ENCODE assay signal across 1 cellular context in the genomic region with DNA sequence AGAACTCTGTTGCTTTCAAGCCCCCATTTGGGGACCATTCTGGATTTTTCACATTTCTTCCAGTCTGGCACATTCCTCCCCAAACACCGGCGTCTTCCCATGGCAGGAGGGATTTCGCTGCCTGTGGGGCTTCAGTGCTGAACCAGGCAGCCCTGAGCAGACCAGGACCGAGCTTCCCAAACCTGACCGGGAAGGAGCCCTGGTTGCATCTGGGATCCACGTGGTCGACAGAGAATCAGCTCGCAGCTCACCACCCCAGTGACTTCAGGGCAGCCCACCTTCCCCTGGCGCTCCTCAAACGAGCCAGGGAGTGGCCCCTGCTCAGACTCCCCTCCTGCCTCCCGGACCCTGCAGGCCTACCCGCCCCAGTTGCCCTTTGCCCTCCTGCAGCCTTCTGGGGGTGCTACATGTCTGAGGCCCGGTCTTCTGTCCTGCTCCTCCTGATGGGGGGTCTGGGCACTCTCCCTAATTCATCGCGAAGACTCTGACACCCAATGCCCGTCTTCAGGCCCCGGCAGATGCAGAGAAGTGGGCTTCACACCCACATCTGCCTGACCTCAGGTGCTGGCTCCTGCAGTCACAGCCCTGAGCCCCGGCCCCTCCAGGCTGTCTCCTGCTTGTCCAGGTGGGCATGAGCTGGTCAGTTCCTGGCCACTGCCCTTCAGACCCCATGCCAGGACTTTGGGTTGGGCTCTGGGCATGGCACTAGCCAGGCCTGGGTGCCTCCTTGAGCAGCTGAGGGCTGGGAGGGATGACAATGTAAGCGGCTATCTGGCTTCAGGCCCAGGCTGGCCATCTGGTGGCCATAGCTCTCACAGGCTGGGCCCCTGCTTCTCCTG.
TF ChIP-seq lines count a peak whose summit lies in the region.

No MANE protein-coding gene starts in this region.

TF ChIP-seq in K562, 482 proteins besides CTCF, POLR2A, EP300 and RAD21 (continued from another document):
- TF ChIP-seq, protein P1, sequence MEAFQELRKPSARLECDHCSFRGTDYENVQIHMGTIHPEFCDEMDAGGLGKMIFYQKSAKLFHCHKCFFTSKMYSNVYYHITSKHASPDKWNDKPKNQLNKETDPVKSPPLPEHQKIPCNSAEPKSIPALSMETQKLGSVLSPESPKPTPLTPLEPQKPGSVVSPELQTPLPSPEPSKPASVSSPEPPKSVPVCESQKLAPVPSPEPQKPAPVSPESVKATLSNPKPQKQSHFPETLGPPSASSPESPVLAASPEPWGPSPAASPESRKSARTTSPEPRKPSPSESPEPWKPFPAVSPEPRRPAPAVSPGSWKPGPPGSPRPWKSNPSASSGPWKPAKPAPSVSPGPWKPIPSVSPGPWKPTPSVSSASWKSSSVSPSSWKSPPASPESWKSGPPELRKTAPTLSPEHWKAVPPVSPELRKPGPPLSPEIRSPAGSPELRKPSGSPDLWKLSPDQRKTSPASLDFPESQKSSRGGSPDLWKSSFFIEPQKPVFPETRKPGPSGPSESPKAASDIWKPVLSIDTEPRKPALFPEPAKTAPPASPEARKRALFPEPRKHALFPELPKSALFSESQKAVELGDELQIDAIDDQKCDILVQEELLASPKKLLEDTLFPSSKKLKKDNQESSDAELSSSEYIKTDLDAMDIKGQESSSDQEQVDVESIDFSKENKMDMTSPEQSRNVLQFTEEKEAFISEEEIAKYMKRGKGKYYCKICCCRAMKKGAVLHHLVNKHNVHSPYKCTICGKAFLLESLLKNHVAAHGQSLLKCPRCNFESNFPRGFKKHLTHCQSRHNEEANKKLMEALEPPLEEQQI (IDR thresholded peaks at IDR 0.05): no peak
- TF ChIP-seq NCOA1 (IDR thresholded peaks at IDR 0.05; ENCODE audit: low read depth) (no peak), FOXK1 (CRISPR knock-in tag; IDR thresholded peaks at IDR 0.05; ENCODE audit: borderline replicate concordance) (no peak), CEBPG (CRISPR knock-in tag; IDR thresholded peaks at IDR 0.05) (0 out of 2 replicates have a peak, but pooled peaks have one; percentile 5), CEBPG (tag; conservative IDR thresholded peaks at IDR 0.05 in 1 of 2, IDR thresholded peaks at IDR 0.05 in 1 of 2) (no peak), TAF15 (IDR thresholded peaks at IDR 0.05; ENCODE audit: low read depth, low read length) (no peak), ZNF561 (CRISPR knock-in tag; conservative IDR thresholded peaks at IDR 0.05) (no peak), HNRNPH1 (optimal IDR thresholded peaks at IDR 0.05; ENCODE audit: low read depth, low read length) (no peak), ZC3H4 (CRISPR knock-in tag; IDR thresholded peaks at IDR 0.05; ENCODE audit: borderline replicate concordance) (no peak)
- TF ChIP-seq, protein P2, sequence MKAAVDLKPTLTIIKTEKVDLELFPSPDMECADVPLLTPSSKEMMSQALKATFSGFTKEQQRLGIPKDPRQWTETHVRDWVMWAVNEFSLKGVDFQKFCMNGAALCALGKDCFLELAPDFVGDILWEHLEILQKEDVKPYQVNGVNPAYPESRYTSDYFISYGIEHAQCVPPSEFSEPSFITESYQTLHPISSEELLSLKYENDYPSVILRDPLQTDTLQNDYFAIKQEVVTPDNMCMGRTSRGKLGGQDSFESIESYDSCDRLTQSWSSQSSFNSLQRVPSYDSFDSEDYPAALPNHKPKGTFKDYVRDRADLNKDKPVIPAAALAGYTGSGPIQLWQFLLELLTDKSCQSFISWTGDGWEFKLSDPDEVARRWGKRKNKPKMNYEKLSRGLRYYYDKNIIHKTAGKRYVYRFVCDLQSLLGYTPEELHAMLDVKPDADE (conservative IDR thresholded peaks at IDR 0.05; ENCODE audit: control insufficient read depth, low read depth, low read length): no peak
- TF ChIP-seq, protein P3, sequence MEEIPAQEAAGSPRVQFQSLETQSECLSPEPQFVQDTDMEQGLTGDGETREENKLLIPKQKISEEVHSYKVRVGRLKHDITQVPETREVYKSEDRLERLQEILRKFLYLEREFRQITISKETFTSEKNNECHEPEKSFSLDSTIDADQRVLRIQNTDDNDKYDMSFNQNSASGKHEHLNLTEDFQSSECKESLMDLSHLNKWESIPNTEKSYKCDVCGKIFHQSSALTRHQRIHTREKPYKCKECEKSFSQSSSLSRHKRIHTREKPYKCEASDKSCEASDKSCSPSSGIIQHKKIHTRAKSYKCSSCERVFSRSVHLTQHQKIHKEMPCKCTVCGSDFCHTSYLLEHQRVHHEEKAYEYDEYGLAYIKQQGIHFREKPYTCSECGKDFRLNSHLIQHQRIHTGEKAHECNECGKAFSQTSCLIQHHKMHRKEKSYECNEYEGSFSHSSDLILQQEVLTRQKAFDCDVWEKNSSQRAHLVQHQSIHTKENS (CRISPR knock-in tag; IDR thresholded peaks at IDR 0.05): no peak
TF ChIP-seq in K562: peak in this region for 4.
